Comparison of ENCODE assay signal across 24 cellular contexts in genomic region chr6:127212376-127212775, GRCh38.
"Had no signal": no experiment of that assay in that cellular context is flagged by ENCODE, and none has a peak within 500 bp of the region (broad histone marks: within the 10 kb centered on the region; RNA-seq: fewer than 3 reads in every experiment).

No MANE protein-coding gene starts in this region.

- H3K27me3 ChIP-seq: MG63, SJCRH30 had no signal

- H3K4me3 ChIP-seq: MG63, SJCRH30 had no signal

- H3K9me3 ChIP-seq: MG63, SJCRH30 had no signal

- DNase-seq: IMR-90, Karpas-422, KG1, MG63, NCI-H1092, NCI-H1105 treated with DMSO at 0.1 percent for 48 hours, NCI-H1417 treated with DMSO at 0.1 percent for 48 hours, NCI-H146, NCI-H1694 treated with DMSO at 0.1 percent for 48 hours, NCI-H1930, NCI-H2081, NCI-H2171, NCI-H226, NCI-H446, NCI-H510A, NCI-H524 treated with DMSO at 0.1 percent for 48 hours, NCI-H69, NCI-H774, SHP77 treated with DMSO at 0.1 percent for 48 hours, SJCRH30 had no signal

- ATAC-seq: HepG2, Panc1, Right ventricle myocardium inferior, SK-N-SH treated with all-trans-retinoic acid at 6 μM for 48 hours had no signal

- H3K27ac ChIP-seq: SJCRH30 had no signal

- H3K36me3 ChIP-seq: MG63, SJCRH30 had no signal

- H3K4me1 ChIP-seq: SJCRH30 had no signal
